ENCODE assay signal across 8 cellular contexts in the genomic region with DNA sequence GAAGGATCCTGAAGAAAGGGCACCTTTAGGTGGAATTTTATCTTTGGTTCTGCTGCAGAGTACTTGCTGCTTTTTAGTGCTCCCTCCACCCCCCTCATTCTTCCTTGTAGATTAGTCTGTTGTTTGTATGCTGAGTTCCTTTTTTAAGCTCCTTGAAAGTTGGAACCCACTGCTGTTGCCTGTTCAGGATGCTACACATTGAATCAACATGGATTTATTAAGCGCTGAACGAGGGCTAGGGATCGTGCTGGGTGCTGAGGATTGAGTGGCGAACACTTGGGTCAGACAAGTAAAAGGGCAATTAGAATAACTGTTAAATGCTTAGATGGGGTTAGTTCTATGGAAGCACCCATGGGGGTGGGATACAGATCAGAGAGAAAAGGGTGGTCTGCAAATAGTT. TPM values are rescaled to one million over a fixed set of nuclear protein-coding genes. Genes with fewer than 3 reads are reported as not detected.
DNase-seq lines count a peak whose midpoint lies in the region; ATAC-seq, FAIRE-seq and TF ChIP-seq lines count a peak whose summit lies in the region.

No MANE protein-coding gene starts in this region.

- CTCF ChIA-PET in HEK293 (lab: Yijun Ruan, JAX) = interaction anchor here (0.6 to 1.4 kb wide), 2 partner anchors 48 to 161 kb away, joined by 3 to 6 read pairs; no protein-coding TSS in a partner anchor

- FAIRE-seq in RCC 7860 (lab: Jason Lieb, UNC) = no peak

- POLR2A ChIA-PET in HEK293 (lab: Yijun Ruan, JAX) = interaction anchor here (0.6 to 1.9 kb wide), 3 partner anchors 47 to 268 kb away, joined by 3 to 8 read pairs (median 7); a partner anchor contains a TSS

- H3K9me3 ChIP-seq in HEK293 (ENCODE audit: control insufficient read depth, insufficient read depth, low read depth, low read length) (no peaks in the 10 kb centered on the region), WERI-Rb-1 (ENCODE audit: severe bottlenecking) (peaks cover 4% of the 10 kb centered on the region), right atrium auricular region (peaks cover 0 to 16% of the 10 kb centered on the region in 2 donors), spleen (peaks cover 3 to 35% (median 23%) of the 10 kb centered on the region in 8 donors)

- no peaks in the 10 kb centered on the region for H3K36me3 ChIP-seq in HEK293 (ENCODE audit: control insufficient read depth in 2 of 2, insufficient read depth in 1 of 2, low read length in 2 of 2)
- H3K36me3 ChIP-seq in WERI-Rb-1 = no peaks in the 10 kb centered on the region
- no peaks in the 10 kb centered on the region for H3K36me3 ChIP-seq in right atrium auricular region
- H3K36me3 ChIP-seq in spleen = no peaks in the 10 kb centered on the region

- 87 to 97% (median 93%) methylated on average over 4 of the region's 4 CpGs for WGBS in spleen, 5 donors

- H3K27ac ChIP-seq in HEK293 (ENCODE audit: extremely low read depth, low read depth, low read length) (peak overlapping the region; percentile 69), WERI-Rb-1 (peak overlapping the region; percentile 83), right atrium auricular region (peak overlapping the region; percentile 95), spleen (peak overlapping the region; percentile 92 to 99 (median 98))

- no peaks in the 10 kb centered on the region; the same call in 1 of the 2 replicates for H3K4me1 ChIP-seq in HEK293 (ENCODE audit: control insufficient read depth, insufficient read depth, low read length)
- H3K4me1 ChIP-seq in right atrium auricular region = peaks cover 0 to 45% of the 10 kb centered on the region in 2 donors
- peaks cover 18 to 91% (median 47%) of the 10 kb centered on the region in 6 donors for H3K4me1 ChIP-seq in spleen

- no peak for TF ChIP-seq CTCF in HEK293 (tag by site-specific recombination; IDR thresholded peaks at IDR 0.05)
- no peak for TF ChIP-seq CTCF in WERI-Rb-1 (IDR thresholded peaks at IDR 0.05; ENCODE audit: low read depth, low read length)
- TF ChIP-seq CTCF in right atrium auricular region (IDR thresholded peaks at IDR 0.05) = no peak
- TF ChIP-seq CTCF in spleen (IDR thresholded peaks at IDR 0.05 in 8 of 11, conservative IDR thresholded peaks at IDR 0.05 in 3 of 11) = no peak

- H3K27me3 ChIP-seq in WERI-Rb-1 (ENCODE audit: insufficient read depth, low read depth, severe bottlenecking) (no peaks in the 10 kb centered on the region), right atrium auricular region (no peaks in the 10 kb centered on the region), spleen (replicated peaks in 1 of 7) (no peaks in the 10 kb centered on the region)

- ATAC-seq in GM21619 (IDR thresholded peaks at IDR 0.05; ENCODE audit: unreplicated experiment) = no peak

- TF ChIP-seq POLR2A in spleen (IDR thresholded peaks at IDR 0.05) = no peak

- H3K4me3 ChIP-seq in HEK293 (ENCODE audit: low read depth, low read length) (peak overlapping the region; percentile 50), WERI-Rb-1 (ENCODE audit: low read depth, low read length) (peak overlapping the region; percentile 59), right atrium auricular region (peak overlapping the region; percentile 50 to 64), spleen (peak overlapping the region; percentile 37 to 70 (median 50))

- intact Hi-C loops in spleen (cut with DNase I; ENCODE audit: low total_unique reads) = loop anchor here (10.0 kb wide), 1 partner anchor 225 kb away; a partner anchor contains a TSS

- DNase-seq in WERI-Rb-1 (no peak), right atrium auricular region (ENCODE audit: low spot score) (no peak), spleen (no peak), RCC 7860 (ENCODE audit: low spot score) (no peak), NOMO-1 (lab: John Stamatoyannopoulos, UW; ENCODE audit: unreplicated experiment in 2 of 2) (no peak), NCI-H1417 (lab: John Stamatoyannopoulos, UW) (no peak)

TF ChIP-seq in HEK293, 187 proteins besides CTCF, POLR2A, EP300 and RAD21 (continues in another document):
- TF ChIP-seq ZBTB17 (tag by site-specific recombination; IDR thresholded peaks at IDR 0.05) = no peak
- no peak for TF ChIP-seq ZBTB8A (tag by site-specific recombination; IDR thresholded peaks at IDR 0.05)
- TF ChIP-seq GLIS2 (tag by site-specific recombination; IDR thresholded peaks at IDR 0.05) = no peak
- no peak for TF ChIP-seq ZNF76 (tag by site-specific recombination; IDR thresholded peaks at IDR 0.05; ENCODE audit: borderline replicate concordance, low read depth)
- TF ChIP-seq, protein P1, sequence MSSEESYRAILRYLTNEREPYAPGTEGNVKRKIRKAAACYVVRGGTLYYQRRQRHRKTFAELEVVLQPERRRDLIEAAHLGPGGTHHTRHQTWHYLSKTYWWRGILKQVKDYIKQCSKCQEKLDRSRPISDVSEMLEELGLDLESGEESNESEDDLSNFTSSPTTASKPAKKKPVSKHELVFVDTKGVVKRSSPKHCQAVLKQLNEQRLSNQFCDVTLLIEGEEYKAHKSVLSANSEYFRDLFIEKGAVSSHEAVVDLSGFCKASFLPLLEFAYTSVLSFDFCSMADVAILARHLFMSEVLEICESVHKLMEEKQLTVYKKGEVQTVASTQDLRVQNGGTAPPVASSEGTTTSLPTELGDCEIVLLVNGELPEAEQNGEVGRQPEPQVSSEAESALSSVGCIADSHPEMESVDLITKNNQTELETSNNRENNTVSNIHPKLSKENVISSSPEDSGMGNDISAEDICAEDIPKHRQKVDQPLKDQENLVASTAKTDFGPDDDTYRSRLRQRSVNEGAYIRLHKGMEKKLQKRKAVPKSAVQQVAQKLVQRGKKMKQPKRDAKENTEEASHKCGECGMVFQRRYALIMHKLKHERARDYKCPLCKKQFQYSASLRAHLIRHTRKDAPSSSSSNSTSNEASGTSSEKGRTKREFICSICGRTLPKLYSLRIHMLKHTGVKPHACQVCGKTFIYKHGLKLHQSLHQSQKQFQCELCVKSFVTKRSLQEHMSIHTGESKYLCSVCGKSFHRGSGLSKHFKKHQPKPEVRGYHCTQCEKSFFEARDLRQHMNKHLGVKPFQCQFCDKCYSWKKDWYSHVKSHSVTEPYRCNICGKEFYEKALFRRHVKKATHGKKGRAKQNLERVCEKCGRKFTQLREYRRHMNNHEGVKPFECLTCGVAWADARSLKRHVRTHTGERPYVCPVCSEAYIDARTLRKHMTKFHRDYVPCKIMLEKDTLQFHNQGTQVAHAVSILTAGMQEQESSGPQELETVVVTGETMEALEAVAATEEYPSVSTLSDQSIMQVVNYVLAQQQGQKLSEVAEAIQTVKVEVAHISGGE (tag by site-specific recombination; conservative IDR thresholded peaks at IDR 0.05; ENCODE audit: low read depth) = no peak
- no peak for TF ChIP-seq ZNF133 (tag by site-specific recombination; IDR thresholded peaks at IDR 0.05)
- TF ChIP-seq TRIM28 (IDR thresholded peaks at IDR 0.05; ENCODE audit: borderline replicate concordance, low read length) = no peak
- no peak for TF ChIP-seq ZNF830 (tag by site-specific recombination; IDR thresholded peaks at IDR 0.05; ENCODE audit: low read depth)
- TF ChIP-seq, protein P2, sequence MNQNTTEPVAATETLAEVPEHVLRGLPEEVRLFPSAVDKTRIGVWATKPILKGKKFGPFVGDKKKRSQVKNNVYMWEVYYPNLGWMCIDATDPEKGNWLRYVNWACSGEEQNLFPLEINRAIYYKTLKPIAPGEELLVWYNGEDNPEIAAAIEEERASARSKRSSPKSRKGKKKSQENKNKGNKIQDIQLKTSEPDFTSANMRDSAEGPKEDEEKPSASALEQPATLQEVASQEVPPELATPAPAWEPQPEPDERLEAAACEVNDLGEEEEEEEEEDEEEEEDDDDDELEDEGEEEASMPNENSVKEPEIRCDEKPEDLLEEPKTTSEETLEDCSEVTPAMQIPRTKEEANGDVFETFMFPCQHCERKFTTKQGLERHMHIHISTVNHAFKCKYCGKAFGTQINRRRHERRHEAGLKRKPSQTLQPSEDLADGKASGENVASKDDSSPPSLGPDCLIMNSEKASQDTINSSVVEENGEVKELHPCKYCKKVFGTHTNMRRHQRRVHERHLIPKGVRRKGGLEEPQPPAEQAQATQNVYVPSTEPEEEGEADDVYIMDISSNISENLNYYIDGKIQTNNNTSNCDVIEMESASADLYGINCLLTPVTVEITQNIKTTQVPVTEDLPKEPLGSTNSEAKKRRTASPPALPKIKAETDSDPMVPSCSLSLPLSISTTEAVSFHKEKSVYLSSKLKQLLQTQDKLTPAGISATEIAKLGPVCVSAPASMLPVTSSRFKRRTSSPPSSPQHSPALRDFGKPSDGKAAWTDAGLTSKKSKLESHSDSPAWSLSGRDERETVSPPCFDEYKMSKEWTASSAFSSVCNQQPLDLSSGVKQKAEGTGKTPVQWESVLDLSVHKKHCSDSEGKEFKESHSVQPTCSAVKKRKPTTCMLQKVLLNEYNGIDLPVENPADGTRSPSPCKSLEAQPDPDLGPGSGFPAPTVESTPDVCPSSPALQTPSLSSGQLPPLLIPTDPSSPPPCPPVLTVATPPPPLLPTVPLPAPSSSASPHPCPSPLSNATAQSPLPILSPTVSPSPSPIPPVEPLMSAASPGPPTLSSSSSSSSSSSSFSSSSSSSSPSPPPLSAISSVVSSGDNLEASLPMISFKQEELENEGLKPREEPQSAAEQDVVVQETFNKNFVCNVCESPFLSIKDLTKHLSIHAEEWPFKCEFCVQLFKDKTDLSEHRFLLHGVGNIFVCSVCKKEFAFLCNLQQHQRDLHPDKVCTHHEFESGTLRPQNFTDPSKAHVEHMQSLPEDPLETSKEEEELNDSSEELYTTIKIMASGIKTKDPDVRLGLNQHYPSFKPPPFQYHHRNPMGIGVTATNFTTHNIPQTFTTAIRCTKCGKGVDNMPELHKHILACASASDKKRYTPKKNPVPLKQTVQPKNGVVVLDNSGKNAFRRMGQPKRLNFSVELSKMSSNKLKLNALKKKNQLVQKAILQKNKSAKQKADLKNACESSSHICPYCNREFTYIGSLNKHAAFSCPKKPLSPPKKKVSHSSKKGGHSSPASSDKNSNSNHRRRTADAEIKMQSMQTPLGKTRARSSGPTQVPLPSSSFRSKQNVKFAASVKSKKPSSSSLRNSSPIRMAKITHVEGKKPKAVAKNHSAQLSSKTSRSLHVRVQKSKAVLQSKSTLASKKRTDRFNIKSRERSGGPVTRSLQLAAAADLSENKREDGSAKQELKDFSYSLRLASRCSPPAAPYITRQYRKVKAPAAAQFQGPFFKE (tag by site-specific recombination; IDR thresholded peaks at IDR 0.05; ENCODE audit: borderline replicate concordance) = no peak
- no peak for TF ChIP-seq ZNF292 (tag by site-specific recombination; IDR thresholded peaks at IDR 0.05; ENCODE audit: borderline replicate concordance, low read depth)
- TF ChIP-seq SETDB1 (IDR thresholded peaks at IDR 0.05; ENCODE audit: insufficient read length, low read length) = peak; percentile 4
- TF ChIP-seq ZFP41 (tag by site-specific recombination; IDR thresholded peaks at IDR 0.05; ENCODE audit: borderline replicate concordance) = no peak

RNA-seq across cellular contexts. Expression of a gene that starts 0.9 kb away (rescaled TPM):
- 10 to 100 TPM; 10.4 to 17.8 TPM for total RNA-seq in right atrium auricular region
- 10 to 100 TPM; 12.9 to 27.4 (median 15.8) TPM for total RNA-seq in spleen
- 10 to 100 TPM; 13.7 to 18.1 (median 17.5) TPM for polyA plus RNA-seq in spleen
